In genomic region chr6:32607263-32607987, GRCh38 we compare ENCODE assay signal across 32 cellular contexts. TPM values are rescaled to one million over a fixed set of nuclear protein-coding genes. Genes with fewer than 3 reads are reported as not detected.
DNase-seq lines count a peak whose midpoint lies in the region; ATAC-seq lines count a peak whose summit lies in the region.
"Had no signal": no experiment of that assay in that cellular context is flagged by ENCODE, and none has a peak within 500 bp of the region (broad histone marks: within the 10 kb centered on the region; RNA-seq: fewer than 3 reads in every experiment).

No MANE protein-coding gene starts in this region.

- peaks cover 23% of the 10 kb centered on the region for H3K4me1 Mint-ChIP-seq in T-helper 1 cell treated with Interleukin-12 subunit alpha and Interleukin-12 subunit beta and Interleukin-4 antibody, amounts not matched to agents 30 μg/mL and 1 μg/mL, for 36 hours (ENCODE audit: low read depth)
- H3K4me1 Mint-ChIP-seq in CD8-positive, alpha-beta memory T cell: peaks cover 17 to 23% (median 18%) of the 10 kb centered on the region in 3 donors
- peaks cover 29% of the 10 kb centered on the region for H3K4me1 Mint-ChIP-seq in T-helper 2 cell treated with Interferon-gamma antibody and Interleukin-4, amounts not matched to agents 5 μg/mL and 100 μg/mL, for 36 hours (ENCODE audit: low read depth)
- peaks cover 11% of the 10 kb centered on the region for H3K4me1 Mint-ChIP-seq in activated T-cell treated with anti-CD3 and anti-CD28 coated beads, Interleukin-2, amount 50 U/mL, for 72 hours (ENCODE audit: low read depth)
- H3K4me1 Mint-ChIP-seq: neural crest cell had no signal

- POLR2A ChIA-PET in CD8-positive, alpha-beta memory T cell (lab: Charles Lee): no interaction called here

- CTCF ChIA-PET in CD8-positive, alpha-beta memory T cell (lab: Charles Lee): no interaction called here

- DNase-seq in T-helper 1 cell (no peak), NCI-H82 treated with DMSO at 0.1 percent for 48 hours (lab: John Stamatoyannopoulos, UW; ENCODE audit: unreplicated experiment) (no peak), EL (no peak)
- DNase-seq in CD8-positive, alpha-beta memory T cell: no peak
- no peak for DNase-seq in T-helper 2 cell treated with Interferon-gamma antibody and Interleukin-4, amounts not matched to agents 5 μg/mL and 100 μg/mL, for 36 hours (ENCODE audit: low spot score)
- no peak for DNase-seq in activated T-cell treated with anti-CD3 and anti-CD28 coated beads, Interleukin-2, amount 50 U/mL, for 72 hours
- DNase-seq: activated CD4-positive, alpha-beta T cell treated with anti-CD3 and anti-CD28 coated beads for 4 hours; GDM1; kidney; NCI-H1417; NCI-H2081 treated with DMSO at 0.1 percent for 48 hours; NCI-H226; NCI-H69; right lobe of liver; stimulated activated CD4-positive, alpha-beta T cell treated with anti-CD3 and anti-CD28 coated beads, Interleukin-12 subunit alpha, Interleukin-12 subunit beta, amount 100 ng/mL, for 4 hours; stimulated activated CD4-positive, alpha-beta T cell treated with anti-CD3 and anti-CD28 coated beads, Interleukin-4, amount 100 ng/mL, for 1 hour; T-cell; thyroid gland had no signal

- no peaks in the 10 kb centered on the region for H3K27me3 ChIP-seq in CD8-positive, alpha-beta memory T cell (ENCODE audit: insufficient read depth, low read length, poor library complexity, severe bottlenecking)
- no peaks in the 10 kb centered on the region for H3K27me3 ChIP-seq in muscle layer of duodenum (ENCODE audit: low read depth, low read length)
- H3K27me3 ChIP-seq: ascending aorta, cardiac muscle cell, right lobe of liver, SJSA1, thyroid gland had no signal

- ATAC-seq in activated T-cell treated with anti-CD3 and anti-CD28 coated beads, Interleukin-2, amount 50 U/mL, for 72 hours (replicated peaks in 1 of 2): no peak
- ATAC-seq: activated T-helper 17 cell treated with anti-CD3 and anti-CD28 coated beads, Interleukin-2, amount 50 U/mL, for 72 hours; GM23338; right lobe of liver; T-cell had no signal

- peak overlapping the region; percentile 72 for H3K27ac Mint-ChIP-seq in T-helper 1 cell treated with Interleukin-12 subunit alpha and Interleukin-12 subunit beta and Interleukin-4 antibody, amounts not matched to agents 30 μg/mL and 1 μg/mL, for 36 hours
- peak overlapping the region in 5 of 8 donors; percentile 39 to 89 (median 88) for H3K27ac Mint-ChIP-seq in CD8-positive, alpha-beta memory T cell
- H3K27ac Mint-ChIP-seq in T-helper 2 cell treated with Interferon-gamma antibody and Interleukin-4, amounts not matched to agents 5 μg/mL and 100 μg/mL, for 36 hours: peak overlapping the region; percentile 46
- no peak overlapping the region for H3K27ac Mint-ChIP-seq in activated T-cell treated with anti-CD3 and anti-CD28 coated beads, Interleukin-2, amount 50 U/mL, for 72 hours
- H3K27ac Mint-ChIP-seq: activated T-helper 17 cell treated with anti-CD3 and anti-CD28 coated beads, Interleukin-2, amount 50 U/mL, for 72 hours; GM23338; T-cell had no signal

- no peaks in the 10 kb centered on the region for H3K36me3 ChIP-seq in CD8-positive, alpha-beta memory T cell (ENCODE audit: insufficient read depth, low read length)
- no peaks in the 10 kb centered on the region for H3K36me3 ChIP-seq in muscle layer of duodenum (ENCODE audit: control insufficient read depth in 1 of 2, insufficient read depth in 2 of 2, low read length in 2 of 2)
- H3K36me3 ChIP-seq: ascending aorta, cardiac muscle cell, right lobe of liver, SJSA1, thyroid gland had no signal

- peaks cover 17% of the 10 kb centered on the region for H3K4me1 ChIP-seq in CD8-positive, alpha-beta memory T cell (ENCODE audit: insufficient read depth, low read length)
- H3K4me1 ChIP-seq in muscle layer of duodenum (ENCODE audit: control insufficient read depth in 1 of 2, insufficient read depth in 2 of 2, low read length in 2 of 2): peaks cover 0 to 3% of the 10 kb centered on the region in 2 donors
- H3K4me1 ChIP-seq: ascending aorta, parathyroid adenoma, right lobe of liver, SJSA1, thyroid gland had no signal

- no peaks in the 10 kb centered on the region for H3K27me3 Mint-ChIP-seq in T-helper 1 cell treated with Interleukin-12 subunit alpha and Interleukin-12 subunit beta and Interleukin-4 antibody, amounts not matched to agents 30 μg/mL and 1 μg/mL, for 36 hours (ENCODE audit: low read depth)
- H3K27me3 Mint-ChIP-seq in CD8-positive, alpha-beta memory T cell: no peaks in the 10 kb centered on the region
- peaks cover 12% of the 10 kb centered on the region for H3K27me3 Mint-ChIP-seq in T-helper 2 cell treated with Interferon-gamma antibody and Interleukin-4, amounts not matched to agents 5 μg/mL and 100 μg/mL, for 36 hours (ENCODE audit: low read depth)
- H3K27me3 Mint-ChIP-seq in activated T-cell treated with anti-CD3 and anti-CD28 coated beads, Interleukin-2, amount 50 U/mL, for 72 hours (ENCODE audit: low read depth): no peaks in the 10 kb centered on the region
- H3K27me3 Mint-ChIP-seq: activated naive CD4-positive, alpha-beta T cell treated with anti-CD3 and anti-CD28 coated beads, Interleukin-2, amount 50 U/mL, for 24 hours; activated T-helper 17 cell treated with anti-CD3 and anti-CD28 coated beads, Interleukin-2, amount 50 U/mL, for 72 hours; T-cell had no signal

- no peak overlapping the region for H3K4me3 ChIP-seq in CD8-positive, alpha-beta memory T cell (ENCODE audit: low read length)
- no peak overlapping the region for H3K4me3 ChIP-seq in muscle layer of duodenum (ENCODE audit: low read depth in 1 of 2, low read length in 2 of 2)
- H3K4me3 ChIP-seq: ascending aorta, cardiac muscle cell, coronary artery, GM23338, right lobe of liver, SJSA1, thyroid gland had no signal

- no peak overlapping the region for H3K4me3 Mint-ChIP-seq in T-helper 1 cell treated with Interleukin-12 subunit alpha and Interleukin-12 subunit beta and Interleukin-4 antibody, amounts not matched to agents 30 μg/mL and 1 μg/mL, for 36 hours
- no peak overlapping the region for H3K4me3 Mint-ChIP-seq in CD8-positive, alpha-beta memory T cell
- H3K4me3 Mint-ChIP-seq in T-helper 2 cell treated with Interferon-gamma antibody and Interleukin-4, amounts not matched to agents 5 μg/mL and 100 μg/mL, for 36 hours: no peak overlapping the region
- H3K4me3 Mint-ChIP-seq in activated T-cell treated with anti-CD3 and anti-CD28 coated beads, Interleukin-2, amount 50 U/mL, for 72 hours: no peak overlapping the region
- H3K4me3 Mint-ChIP-seq: activated naive CD4-positive, alpha-beta T cell treated with anti-CD3 and anti-CD28 coated beads, Interleukin-2, amount 50 U/mL, for 24 hours; activated T-helper 17 cell treated with anti-CD3 and anti-CD28 coated beads, Interleukin-2, amount 50 U/mL, for 72 hours; GM23338; neural crest cell; T-cell had no signal

- H3K9me3 Mint-ChIP-seq in T-helper 1 cell treated with Interleukin-12 subunit alpha and Interleukin-12 subunit beta and Interleukin-4 antibody, amounts not matched to agents 30 μg/mL and 1 μg/mL, for 36 hours: peaks cover 1% of the 10 kb centered on the region
- H3K9me3 Mint-ChIP-seq in CD8-positive, alpha-beta memory T cell: peaks cover 0 to 13% (median 0%) of the 10 kb centered on the region in 5 donors
- H3K9me3 Mint-ChIP-seq in T-helper 2 cell treated with Interferon-gamma antibody and Interleukin-4, amounts not matched to agents 5 μg/mL and 100 μg/mL, for 36 hours: peaks cover 4% of the 10 kb centered on the region
- H3K9me3 Mint-ChIP-seq in activated T-cell treated with anti-CD3 and anti-CD28 coated beads, Interleukin-2, amount 50 U/mL, for 72 hours: peaks cover 0 to 3% of the 10 kb centered on the region in 2 donors
- H3K9me3 Mint-ChIP-seq: activated naive CD4-positive, alpha-beta T cell treated with anti-CD3 and anti-CD28 coated beads, Interleukin-2, amount 50 U/mL, for 24 hours; activated T-helper 17 cell treated with anti-CD3 and anti-CD28 coated beads, Interleukin-2, amount 50 U/mL, for 72 hours; GM23338; neural crest cell had no signal

- H3K27ac ChIP-seq in CD8-positive, alpha-beta memory T cell (ENCODE audit: low read depth, low read length): no peak overlapping the region
- peak overlapping the region; percentile 57 for H3K27ac ChIP-seq in muscle layer of duodenum (ENCODE audit: low read length)
- H3K27ac ChIP-seq: 22Rv1, ascending aorta, cardiac muscle cell, coronary artery, KMS-11, parathyroid adenoma, right lobe of liver, SJSA1, thyroid gland had no signal

- H3K9me3 ChIP-seq in CD8-positive, alpha-beta memory T cell (ENCODE audit: low read length): no peaks in the 10 kb centered on the region
- no peaks in the 10 kb centered on the region for H3K9me3 ChIP-seq in muscle layer of duodenum (ENCODE audit: control insufficient read depth in 1 of 2, low read length in 2 of 2)
- H3K9me3 ChIP-seq: ascending aorta, right lobe of liver, SJSA1, thyroid gland had no signal

- peaks cover 6% of the 10 kb centered on the region for H3K36me3 Mint-ChIP-seq in T-helper 1 cell treated with Interleukin-12 subunit alpha and Interleukin-12 subunit beta and Interleukin-4 antibody, amounts not matched to agents 30 μg/mL and 1 μg/mL, for 36 hours (ENCODE audit: low read depth)
- H3K36me3 Mint-ChIP-seq in CD8-positive, alpha-beta memory T cell: peaks cover 0 to 4% (median 0%) of the 10 kb centered on the region in 3 donors
- peaks cover 4% of the 10 kb centered on the region for H3K36me3 Mint-ChIP-seq in T-helper 2 cell treated with Interferon-gamma antibody and Interleukin-4, amounts not matched to agents 5 μg/mL and 100 μg/mL, for 36 hours (ENCODE audit: low read depth)
- H3K36me3 Mint-ChIP-seq in activated T-cell treated with anti-CD3 and anti-CD28 coated beads, Interleukin-2, amount 50 U/mL, for 72 hours (ENCODE audit: insufficient read depth in 2 of 2): peaks cover 2% of the 10 kb centered on the region in 2 donors
- H3K36me3 Mint-ChIP-seq: activated naive CD4-positive, alpha-beta T cell treated with anti-CD3 and anti-CD28 coated beads, Interleukin-2, amount 50 U/mL, for 24 hours; T-cell had no signal

RNA-seq across cellular contexts. Expression of gene HLA-DRB1, which starts 17.8 kb away (rescaled TPM):
- total RNA-seq in CD8-positive, alpha-beta memory T cell: 10 to 100 TPM; 24.7 to 26.1 TPM
- 56.0 TPM for polyA plus RNA-seq in CD8-positive, alpha-beta memory T cell
- 10 to 100 TPM in 1 of 2 donors, 1 to 10 TPM in 1; 7.4 to 15.1 TPM for total RNA-seq in activated T-cell treated with anti-CD3 and anti-CD28 coated beads, Interleukin-2, amount 50 U/mL, for 72 hours
- total RNA-seq: fibroblast of villous mesenchyme, SJSA1 had no signal

RNA-seq across cellular contexts. Expression of gene HLA-DQA1, which starts 29.8 kb away (rescaled TPM):
- total RNA-seq in CD8-positive, alpha-beta memory T cell: 10 to 100 TPM; 20.3 to 22.2 TPM
- polyA plus RNA-seq in CD8-positive, alpha-beta memory T cell: 3.2 TPM
- 1 to 10 TPM; 2.2 to 3.7 TPM for total RNA-seq in activated T-cell treated with anti-CD3 and anti-CD28 coated beads, Interleukin-2, amount 50 U/mL, for 72 hours
- total RNA-seq: cardiac muscle cell, fibroblast of villous mesenchyme, GM23338, neural crest cell, SJSA1 had no signal
- polyA plus RNA-seq: cardiac muscle cell had no signal

RNA-seq across cellular contexts. Expression of gene HLA-DQB1, which starts 59.0 kb away (rescaled TPM):
- total RNA-seq in CD8-positive, alpha-beta memory T cell: 10 to 100 TPM; 16.0 to 22.7 TPM
- 4.3 TPM for polyA plus RNA-seq in CD8-positive, alpha-beta memory T cell
- total RNA-seq in activated T-cell treated with anti-CD3 and anti-CD28 coated beads, Interleukin-2, amount 50 U/mL, for 72 hours: 1 to 10 TPM; 2.5 to 2.9 TPM
- total RNA-seq: fibroblast of villous mesenchyme, SJSA1 had no signal

Comparison
In these comparisons a context has a peak if more than half of its experiments do, and no peak if none do; other contexts are left out.
1. RNA of gene HLA-DQA1, which starts 29.8 kb away (total RNA-seq): 20.3 to 22.2 TPM in CD8-positive, alpha-beta memory T cell; 2.2 to 3.7 TPM in activated T-cell treated with anti-CD3 and anti-CD28 coated beads, Interleukin-2, amount 50 U/mL, for 72 hours; every median in the first group is over 4 times any median in the second.
2. RNA of gene HLA-DQB1, which starts 59.0 kb away (total RNA-seq): 16.0 to 22.7 TPM in CD8-positive, alpha-beta memory T cell; 2.5 to 2.9 TPM in activated T-cell treated with anti-CD3 and anti-CD28 coated beads, Interleukin-2, amount 50 U/mL, for 72 hours; every median in the first group is over 4 times any median in the second.